ENCODE assay signal across 1 cellular context in genomic region chr16:75064403-75065148, GRCh38.
A peak's percentile ranks its signal among the peaks of the same experiment; 100 is the strongest.
TF ChIP-seq lines count a peak whose summit lies in the region.

No MANE protein-coding gene starts in this region.

TF ChIP-seq in HepG2, 621 proteins besides CTCF, POLR2A, EP300 and RAD21 (continued from another document):
- TF ChIP-seq, protein P1, sequence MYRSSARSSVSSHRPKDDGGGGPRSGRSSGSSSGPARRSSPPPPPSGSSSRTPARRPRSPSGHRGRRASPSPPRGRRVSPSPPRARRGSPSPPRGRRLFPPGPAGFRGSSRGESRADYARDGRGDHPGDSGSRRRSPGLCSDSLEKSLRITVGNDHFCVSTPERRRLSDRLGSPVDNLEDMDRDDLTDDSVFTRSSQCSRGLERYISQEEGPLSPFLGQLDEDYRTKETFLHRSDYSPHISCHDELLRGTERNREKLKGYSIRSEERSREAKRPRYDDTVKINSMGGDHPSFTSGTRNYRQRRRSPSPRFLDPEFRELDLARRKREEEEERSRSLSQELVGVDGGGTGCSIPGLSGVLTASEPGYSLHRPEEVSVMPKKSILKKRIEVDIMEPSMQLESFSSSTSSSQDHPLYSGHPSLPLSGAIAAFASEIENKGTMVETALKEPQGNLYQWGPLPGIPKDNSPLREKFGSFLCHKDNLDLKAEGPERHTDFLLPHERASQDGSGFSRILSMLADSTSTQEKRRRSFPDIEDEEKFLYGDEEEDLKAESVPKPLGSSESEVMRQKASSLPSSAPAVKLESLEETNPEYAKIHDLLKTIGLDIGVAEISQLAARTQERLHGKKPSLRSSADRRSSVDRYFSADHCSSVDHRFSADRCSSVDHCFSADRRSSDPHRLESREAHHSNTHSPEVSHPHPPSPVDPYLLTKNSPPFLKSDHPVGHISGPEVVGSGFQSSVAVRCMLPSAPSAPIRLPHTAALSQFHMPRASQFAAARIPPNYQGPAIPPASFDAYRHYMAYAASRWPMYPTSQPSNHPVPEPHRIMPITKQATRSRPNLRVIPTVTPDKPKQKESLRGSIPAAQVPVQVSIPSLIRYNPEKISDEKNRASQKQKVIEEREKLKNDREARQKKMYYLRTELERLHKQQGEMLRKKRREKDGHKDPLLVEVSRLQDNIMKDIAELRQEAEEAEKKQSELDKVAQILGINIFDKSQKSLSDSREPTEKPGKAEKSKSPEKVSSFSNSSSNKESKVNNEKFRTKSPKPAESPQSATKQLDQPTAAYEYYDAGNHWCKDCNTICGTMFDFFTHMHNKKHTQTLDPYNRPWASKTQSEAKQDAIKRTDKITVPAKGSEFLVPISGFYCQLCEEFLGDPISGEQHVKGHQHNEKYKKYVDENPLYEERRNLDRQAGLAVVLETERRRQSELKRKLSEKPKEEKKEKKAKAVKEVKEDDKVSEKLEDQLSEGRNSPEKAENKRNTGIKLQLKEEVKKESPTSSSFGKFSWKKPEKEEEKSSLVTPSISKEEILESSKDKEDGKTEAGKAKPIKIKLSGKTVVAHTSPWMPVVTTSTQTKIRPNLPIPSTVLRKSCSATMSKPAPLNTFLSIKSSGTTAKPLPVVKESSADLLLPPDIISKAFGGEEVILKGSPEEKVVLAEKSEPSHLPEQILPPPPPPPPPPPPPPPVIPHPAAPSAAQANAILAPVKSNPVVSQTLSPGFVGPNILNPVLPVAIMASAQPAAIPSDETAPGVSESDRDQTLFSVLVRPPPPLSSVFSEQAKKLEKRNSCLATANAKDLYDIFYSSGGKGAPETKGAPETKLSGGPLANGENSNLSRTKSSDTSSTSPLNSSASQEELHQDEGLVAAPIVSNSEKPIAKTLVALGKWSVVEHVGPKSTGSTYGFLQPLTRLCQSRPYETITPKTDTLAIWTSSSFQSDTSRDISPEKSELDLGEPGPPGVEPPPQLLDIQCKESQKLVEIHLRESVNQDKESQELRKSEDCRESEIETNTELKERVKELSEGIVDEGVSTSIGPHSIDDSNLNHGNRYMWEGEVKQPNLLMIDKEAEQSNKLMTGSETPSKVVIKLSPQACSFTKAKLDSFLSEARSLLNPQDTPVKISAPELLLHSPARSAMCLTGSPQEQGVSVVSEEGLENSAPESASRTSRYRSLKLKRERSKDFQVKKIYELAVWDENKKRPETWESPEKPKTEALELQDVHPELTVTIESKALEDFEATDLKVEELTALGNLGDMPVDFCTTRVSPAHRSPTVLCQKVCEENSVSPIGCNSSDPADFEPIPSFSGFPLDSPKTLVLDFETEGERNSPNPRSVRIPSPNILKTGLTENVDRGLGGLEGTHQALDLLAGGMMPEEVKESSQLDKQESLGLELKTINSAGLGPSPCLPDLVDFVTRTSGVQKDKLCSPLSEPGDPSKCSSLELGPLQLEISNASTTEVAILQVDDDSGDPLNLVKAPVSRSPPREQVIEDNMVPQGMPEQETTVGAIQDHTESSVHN (CRISPR knock-in tag; IDR thresholded peaks at IDR 0.05) = 0 out of 2 replicates have a peak, but pooled peaks have one; percentile 49
- TF ChIP-seq MAFF (IDR thresholded peaks at IDR 0.05; ENCODE audit: low read depth, low read length) = no peak
- no peak for TF ChIP-seq STAT6 (CRISPR knock-in tag; IDR thresholded peaks at IDR 0.05; ENCODE audit: borderline replicate concordance)
- TF ChIP-seq ZNF598 (CRISPR knock-in tag; IDR thresholded peaks at IDR 0.05; ENCODE audit: borderline replicate concordance) = peak; percentile 56; the same call in 1 of the 2 replicates
- no peak for TF ChIP-seq NFAT5 (CRISPR knock-in tag; IDR thresholded peaks at IDR 0.05)
- TF ChIP-seq ZNF335 (CRISPR knock-in tag; IDR thresholded peaks at IDR 0.05) = peak; percentile 30; the same call in 1 of the 2 replicates
- 0 out of 2 replicates have a peak, but pooled peaks have one; percentile 28 for TF ChIP-seq BRCA1 (CRISPR knock-in tag; IDR thresholded peaks at IDR 0.05)
- 0 out of 2 replicates have a peak, but pooled peaks have one; percentile 20 for TF ChIP-seq PITX1 (CRISPR knock-in tag; IDR thresholded peaks at IDR 0.05)
- 0 out of 2 replicates have a peak, but pooled peaks have one; percentile 42 for TF ChIP-seq ZNF614 (CRISPR knock-in tag; IDR thresholded peaks at IDR 0.05; ENCODE audit: borderline replicate concordance)
- TF ChIP-seq ZNF547 (CRISPR knock-in tag; IDR thresholded peaks at IDR 0.05) = no peak
- TF ChIP-seq TMF1 (CRISPR knock-in tag; IDR thresholded peaks at IDR 0.05; ENCODE audit: low read depth) = 0 out of 2 replicates have a peak, but pooled peaks have one; percentile 48
- peak; percentile 23; the same call in 1 of the 2 replicates for TF ChIP-seq HOXD1 (CRISPR knock-in tag; IDR thresholded peaks at IDR 0.05)
- no peak for TF ChIP-seq SP2 (CRISPR knock-in tag; IDR thresholded peaks at IDR 0.05)
- TF ChIP-seq, protein P2, sequence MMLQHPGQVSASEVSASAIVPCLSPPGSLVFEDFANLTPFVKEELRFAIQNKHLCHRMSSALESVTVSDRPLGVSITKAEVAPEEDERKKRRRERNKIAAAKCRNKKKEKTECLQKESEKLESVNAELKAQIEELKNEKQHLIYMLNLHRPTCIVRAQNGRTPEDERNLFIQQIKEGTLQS (CRISPR knock-in tag; IDR thresholded peaks at IDR 0.05) = no peak
- TF ChIP-seq SP4 (CRISPR knock-in tag; IDR thresholded peaks at IDR 0.05) = peak; percentile 53; the same call in 1 of the 2 replicates
- 0 out of 2 replicates have a peak, but pooled peaks have one; percentile 44 for TF ChIP-seq FOXK1 (CRISPR knock-in tag; IDR thresholded peaks at IDR 0.05; ENCODE audit: borderline replicate concordance, low read depth)
- TF ChIP-seq, protein P3, sequence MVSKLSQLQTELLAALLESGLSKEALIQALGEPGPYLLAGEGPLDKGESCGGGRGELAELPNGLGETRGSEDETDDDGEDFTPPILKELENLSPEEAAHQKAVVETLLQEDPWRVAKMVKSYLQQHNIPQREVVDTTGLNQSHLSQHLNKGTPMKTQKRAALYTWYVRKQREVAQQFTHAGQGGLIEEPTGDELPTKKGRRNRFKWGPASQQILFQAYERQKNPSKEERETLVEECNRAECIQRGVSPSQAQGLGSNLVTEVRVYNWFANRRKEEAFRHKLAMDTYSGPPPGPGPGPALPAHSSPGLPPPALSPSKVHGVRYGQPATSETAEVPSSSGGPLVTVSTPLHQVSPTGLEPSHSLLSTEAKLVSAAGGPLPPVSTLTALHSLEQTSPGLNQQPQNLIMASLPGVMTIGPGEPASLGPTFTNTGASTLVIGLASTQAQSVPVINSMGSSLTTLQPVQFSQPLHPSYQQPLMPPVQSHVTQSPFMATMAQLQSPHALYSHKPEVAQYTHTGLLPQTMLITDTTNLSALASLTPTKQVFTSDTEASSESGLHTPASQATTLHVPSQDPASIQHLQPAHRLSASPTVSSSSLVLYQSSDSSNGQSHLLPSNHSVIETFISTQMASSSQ (IDR thresholded peaks at IDR 0.05; ENCODE audit: low read depth) = no peak
- TF ChIP-seq, protein P3 (CRISPR knock-in tag; IDR thresholded peaks at IDR 0.05; ENCODE audit: borderline replicate concordance) = 0 out of 2 replicates have a peak, but pooled peaks have one; percentile 19
- peak; percentile 55; the same call in 1 of the 2 replicates for TF ChIP-seq ARID2 (CRISPR knock-in tag; IDR thresholded peaks at IDR 0.05; ENCODE audit: borderline replicate concordance)
- TF ChIP-seq, protein P4, sequence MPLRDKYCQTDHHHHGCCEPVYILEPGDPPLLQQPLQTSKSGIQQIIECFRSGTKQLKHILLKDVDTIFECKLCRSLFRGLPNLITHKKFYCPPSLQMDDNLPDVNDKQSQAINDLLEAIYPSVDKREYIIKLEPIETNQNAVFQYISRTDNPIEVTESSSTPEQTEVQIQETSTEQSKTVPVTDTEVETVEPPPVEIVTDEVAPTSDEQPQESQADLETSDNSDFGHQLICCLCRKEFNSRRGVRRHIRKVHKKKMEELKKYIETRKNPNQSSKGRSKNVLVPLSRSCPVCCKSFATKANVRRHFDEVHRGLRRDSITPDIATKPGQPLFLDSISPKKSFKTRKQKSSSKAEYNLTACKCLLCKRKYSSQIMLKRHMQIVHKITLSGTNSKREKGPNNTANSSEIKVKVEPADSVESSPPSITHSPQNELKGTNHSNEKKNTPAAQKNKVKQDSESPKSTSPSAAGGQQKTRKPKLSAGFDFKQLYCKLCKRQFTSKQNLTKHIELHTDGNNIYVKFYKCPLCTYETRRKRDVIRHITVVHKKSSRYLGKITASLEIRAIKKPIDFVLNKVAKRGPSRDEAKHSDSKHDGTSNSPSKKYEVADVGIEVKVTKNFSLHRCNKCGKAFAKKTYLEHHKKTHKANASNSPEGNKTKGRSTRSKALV (CRISPR knock-in tag; IDR thresholded peaks at IDR 0.05) = 0 out of 2 replicates have a peak, but pooled peaks have one; percentile 58
- 0 out of 2 replicates have a peak, but pooled peaks have one; percentile 63 for TF ChIP-seq TSC22D2 (CRISPR knock-in tag; IDR thresholded peaks at IDR 0.05; ENCODE audit: borderline replicate concordance)
- no peak for TF ChIP-seq KLF16 (CRISPR knock-in tag; IDR thresholded peaks at IDR 0.05)
- no peak; the same call in 1 of the 2 replicates for TF ChIP-seq KMT2A (CRISPR knock-in tag; IDR thresholded peaks at IDR 0.05)
- TF ChIP-seq ZNF503 (CRISPR knock-in tag; IDR thresholded peaks at IDR 0.05) = no peak; the same call in 1 of the 2 replicates
- no peak for TF ChIP-seq PTBP1 (IDR thresholded peaks at IDR 0.05; ENCODE audit: low read depth, low read length, poor library complexity, severe bottlenecking)
